ENCODE assay signal across 10 cellular contexts in the genomic region with DNA sequence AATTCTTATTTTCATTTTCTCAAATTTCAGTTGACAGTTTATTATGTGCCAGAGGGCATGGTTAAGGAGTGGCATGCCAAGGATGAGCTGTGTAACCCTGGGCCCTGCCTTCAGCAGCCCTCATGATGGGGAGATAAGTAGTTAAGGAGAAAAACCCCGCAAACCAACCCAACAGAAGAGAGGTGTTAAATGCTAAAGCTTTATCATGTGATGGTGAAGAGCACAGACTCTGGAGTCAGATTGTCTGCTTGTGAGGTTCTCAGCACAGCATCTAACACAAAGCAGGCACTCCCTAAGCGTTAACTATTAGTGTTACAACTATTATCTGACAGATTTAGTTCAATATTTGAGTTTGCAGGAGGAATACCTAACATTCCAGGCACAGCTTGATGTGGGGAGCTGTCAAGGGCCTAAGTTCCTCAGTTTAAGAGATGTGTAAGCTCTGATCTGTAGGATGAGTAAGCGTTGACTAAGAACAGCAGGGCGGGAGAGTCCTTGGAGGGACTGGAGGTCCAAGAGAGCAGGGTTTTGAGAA. TPM values are rescaled to one million over a fixed set of nuclear protein-coding genes. Genes with fewer than 3 reads are reported as not detected.
DNase-seq lines count a peak whose midpoint lies in the region; ATAC-seq, FAIRE-seq and TF ChIP-seq lines count a peak whose summit lies in the region.
"Had no signal": no experiment of that assay in that cellular context is flagged by ENCODE, and none has a peak within 500 bp of the region (broad histone marks: within the 10 kb centered on the region; RNA-seq: fewer than 3 reads in every experiment).

No MANE protein-coding gene starts in this region.

- ATAC-seq in naive thymus-derived CD4-positive, alpha-beta T cell, result peak; percentile 31
- no peak for ATAC-seq in HG02970 (IDR thresholded peaks at IDR 0.05; ENCODE audit: low FRiP score, unreplicated experiment)

- H3K9me3 ChIP-seq in CD8-positive, alpha-beta memory T cell (ENCODE audit: low read length), result no peaks in the 10 kb centered on the region
- H3K9me3 ChIP-seq in naive thymus-derived CD4-positive, alpha-beta T cell (ENCODE audit: control insufficient read depth in 2 of 3, low read length in 3 of 3), result no peaks in the 10 kb centered on the region
- H3K9me3 ChIP-seq in HAP-1, result no peaks in the 10 kb centered on the region

- no peaks in the 10 kb centered on the region for H3K27me3 ChIP-seq in CD8-positive, alpha-beta memory T cell (ENCODE audit: insufficient read depth, low read length, poor library complexity, severe bottlenecking)
- no peaks in the 10 kb centered on the region for H3K27me3 ChIP-seq in naive thymus-derived CD4-positive, alpha-beta T cell (ENCODE audit: control insufficient read depth in 2 of 2, insufficient read depth in 2 of 2, low read length in 2 of 2)
- no peaks in the 10 kb centered on the region for H3K27me3 ChIP-seq in HAP-1 (ENCODE audit: low read depth)

- no peak for FAIRE-seq in GM19239 (lab: Jason Lieb, UNC)

- peak overlapping the region in 5 of 8 donors; percentile 1 to 82 (median 43) for H3K27ac Mint-ChIP-seq in CD8-positive, alpha-beta memory T cell
- H3K27ac Mint-ChIP-seq in naive thymus-derived CD4-positive, alpha-beta T cell, result peak overlapping the region in 2 of 9 donors; percentile 14 to 53

- no peaks in the 10 kb centered on the region for H3K9me3 Mint-ChIP-seq in CD8-positive, alpha-beta memory T cell
- H3K9me3 Mint-ChIP-seq in naive thymus-derived CD4-positive, alpha-beta T cell, result peaks cover 0 to 3% (median 0%) of the 10 kb centered on the region in 11 donors

- POLR2A ChIA-PET in CD8-positive, alpha-beta memory T cell (lab: Charles Lee), result no interaction called here
- POLR2A ChIA-PET in naive thymus-derived CD4-positive, alpha-beta T cell (lab: Charles Lee), result interaction anchor here (0.7 to 1.5 kb wide), 2 partner anchors 30 to 56 kb away, joined by 3 to 4 read pairs; a partner anchor contains a TSS

- H3K27me3 Mint-ChIP-seq in CD8-positive, alpha-beta memory T cell, result no peaks in the 10 kb centered on the region
- no peaks in the 10 kb centered on the region for H3K27me3 Mint-ChIP-seq in naive thymus-derived CD4-positive, alpha-beta T cell

- H3K4me3 ChIP-seq in CD8-positive, alpha-beta memory T cell (ENCODE audit: low read length), result no peak overlapping the region
- no peak overlapping the region for H3K4me3 ChIP-seq in cardiac fibroblast (replicated peaks in 1 of 2; ENCODE audit: low read depth in 2 of 2, low read length in 2 of 2)
- H3K4me3 ChIP-seq in naive thymus-derived CD4-positive, alpha-beta T cell (ENCODE audit: low read length), result no peak overlapping the region
- H3K4me3 ChIP-seq in HAP-1, result no peak overlapping the region

- no peak for TF ChIP-seq CTCF in cardiac fibroblast (IDR thresholded peaks at IDR 0.05; ENCODE audit: low read depth, low read length)

- H3K4me1 Mint-ChIP-seq in CD8-positive, alpha-beta memory T cell, result peaks cover 35 to 59% (median 57%) of the 10 kb centered on the region in 3 donors
- H3K4me1 Mint-ChIP-seq in naive thymus-derived CD4-positive, alpha-beta T cell, result peaks cover 23 to 61% (median 44%) of the 10 kb centered on the region in 7 donors

- in situ Hi-C loops in HAP-1 (cut with MboI; ENCODE audit: low sequenced_read_pairs), result no loop called here

- CTCF ChIA-PET in CD8-positive, alpha-beta memory T cell (lab: Charles Lee), result interaction anchor here (0.9 kb wide), 1 partner anchor 26 kb away, joined by 4 read pairs; no protein-coding TSS in a partner anchor
- CTCF ChIA-PET in naive thymus-derived CD4-positive, alpha-beta T cell (lab: Charles Lee), result interaction anchor here (1.1 kb wide), 1 partner anchor 72 kb away, joined by 3 read pairs; no protein-coding TSS in a partner anchor

- peaks cover 0 to 2% (median 0%) of the 10 kb centered on the region in 3 donors for H3K36me3 Mint-ChIP-seq in CD8-positive, alpha-beta memory T cell
- H3K36me3 Mint-ChIP-seq in naive thymus-derived CD4-positive, alpha-beta T cell, result peaks cover 2 to 26% (median 10%) of the 10 kb centered on the region in 5 donors

- H3K4me3 Mint-ChIP-seq in CD8-positive, alpha-beta memory T cell, result peak overlapping the region in 1 of 7 donors; percentile 4
- no peak overlapping the region for H3K4me3 Mint-ChIP-seq in naive thymus-derived CD4-positive, alpha-beta T cell

- intact Hi-C loops in naive thymus-derived CD4-positive, alpha-beta T cell (cut with micrococcal nuclease), result no loop called here

- DNase-seq in CD8-positive, alpha-beta memory T cell, result no peak
- DNase-seq in LoVo (ENCODE audit: low spot score) (peak; percentile 65), cardiac fibroblast (ENCODE audit: low read depth in 2 of 2) (peak; percentile 80 to 92), GM19239 (ENCODE audit: insufficient read length, low spot score) (no peak), HAP-1 (ENCODE audit: low spot score in 2 of 2) (no peak)
- DNase-seq in naive thymus-derived CD4-positive, alpha-beta T cell, result no peak
- no peak for DNase-seq in stimulated activated CD4-positive, alpha-beta T cell treated with anti-CD3 and anti-CD28 coated beads, Interleukin-4, amount 100 ng/mL, for 1 hour
- DNase-seq: cortex of kidney, NCI-H345 had no signal

- H3K36me3 ChIP-seq in CD8-positive, alpha-beta memory T cell (ENCODE audit: insufficient read depth, low read length), result no peaks in the 10 kb centered on the region
- H3K36me3 ChIP-seq in naive thymus-derived CD4-positive, alpha-beta T cell (ENCODE audit: control insufficient read depth in 2 of 3, insufficient read depth in 3 of 3, low read length in 3 of 3), result no peaks in the 10 kb centered on the region
- no peaks in the 10 kb centered on the region; the same call in 1 of the 2 replicates for H3K36me3 ChIP-seq in HAP-1 (replicated peaks)

- peaks cover 4% of the 10 kb centered on the region for H3K4me1 ChIP-seq in CD8-positive, alpha-beta memory T cell (ENCODE audit: insufficient read depth, low read length)
- H3K4me1 ChIP-seq in naive thymus-derived CD4-positive, alpha-beta T cell (ENCODE audit: control insufficient read depth in 2 of 2, insufficient read depth in 2 of 2, low read length in 2 of 2), result peaks cover 4% of the 10 kb centered on the region in 2 donors
- H3K4me1 ChIP-seq in HAP-1, result peaks cover 15% of the 10 kb centered on the region

- no peak overlapping the region for H3K27ac ChIP-seq in CD8-positive, alpha-beta memory T cell (ENCODE audit: low read depth, low read length)
- H3K27ac ChIP-seq in naive thymus-derived CD4-positive, alpha-beta T cell (ENCODE audit: low read depth, low read length), result no peak overlapping the region

RNA-seq across cellular contexts. Expression of a gene that starts 29.6 kb away (rescaled TPM):
- total RNA-seq in CD8-positive, alpha-beta memory T cell, result 10 to 100 TPM; 18.5 to 22.3 TPM
- 7.8 TPM for polyA plus RNA-seq in CD8-positive, alpha-beta memory T cell
- total RNA-seq in naive thymus-derived CD4-positive, alpha-beta T cell, result 10 to 100 TPM; 18.3 to 25.4 (median 19.6) TPM
- polyA plus RNA-seq in naive thymus-derived CD4-positive, alpha-beta T cell, result 10 to 100 TPM; 11.9 to 13.6 TPM

RNA-seq across cellular contexts. Expression of a gene that starts 56.4 kb away (rescaled TPM):
- total RNA-seq in CD8-positive, alpha-beta memory T cell, result 1 to 10 TPM; 1.9 to 2.2 TPM
- polyA plus RNA-seq in CD8-positive, alpha-beta memory T cell, result 1.1 TPM
- 1 to 10 TPM in 1 of 5 experiments, under 1 TPM in 2, not detected in 2; 0.24 to 1.6 (median 0.80) TPM for total RNA-seq in naive thymus-derived CD4-positive, alpha-beta T cell
- polyA plus RNA-seq in naive thymus-derived CD4-positive, alpha-beta T cell, result 1 to 10 TPM in 1 of 2 donors, not detected in 1; 1.5 TPM

Comparison
In these comparisons a context has a peak if more than half of its experiments do, and no peak if none do; other contexts are left out.
1. DNase-seq: peak in LoVo (single experiment) and cardiac fibroblast (2 of 2); none in CD8-positive, alpha-beta memory T cell (0 of 5), naive thymus-derived CD4-positive, alpha-beta T cell (0 of 9), GM19239 (single experiment), stimulated activated CD4-positive, alpha-beta T cell treated with anti-CD3 and anti-CD28 coated beads, Interleukin-4, amount 100 ng/mL, for 1 hour (single experiment) and HAP-1 (0 of 2).